In the genomic region with DNA sequence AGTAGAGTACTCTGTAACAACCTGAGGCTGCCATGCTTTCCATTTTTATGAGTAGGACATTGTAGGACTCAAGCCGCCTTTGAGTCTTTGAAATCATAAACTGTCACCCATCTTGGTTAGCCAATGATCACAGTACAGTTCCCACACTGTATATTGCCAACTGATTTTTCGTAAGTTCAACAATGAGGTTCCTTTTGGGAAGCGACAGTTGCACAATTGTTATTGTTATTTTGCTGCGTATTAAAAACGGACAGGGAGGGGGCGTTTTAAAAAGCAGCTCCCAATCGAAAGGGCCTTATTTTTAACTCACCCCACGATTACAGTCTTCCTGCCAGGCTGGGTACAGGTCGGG, we compare ENCODE assay signal across 7 cellular contexts. TPM values are rescaled to one million over a fixed set of nuclear protein-coding genes. Genes with fewer than 3 reads are reported as not detected.
DNase-seq lines count a peak whose midpoint lies in the region; ATAC-seq and TF ChIP-seq lines count a peak whose summit lies in the region.

No MANE protein-coding gene starts in this region.

- H3K4me2 ChIP-seq in fibroblast of lung (ENCODE audit: extremely low read depth, insufficient read depth, low read length) = peak overlapping the region; percentile 97

- H3K9ac ChIP-seq in fibroblast of lung (ENCODE audit: insufficient read depth, low read length) = peak overlapping the region; percentile 74

- TF ChIP-seq CTCF in fibroblast of lung (conservative IDR thresholded peaks at IDR 0.05 in 1 of 2, IDR thresholded peaks at IDR 0.05 in 1 of 2; ENCODE audit: low read depth in 1 of 2, low read length in 2 of 2) (no peak), omental fat pad (IDR thresholded peaks at IDR 0.05) (no peak)

- peak overlapping the region; percentile 93 for H2AFZ ChIP-seq in fibroblast of lung (ENCODE audit: low read length)

- H3K36me3 ChIP-seq in H7 (replicated peaks; ENCODE audit: control insufficient read depth, insufficient read depth, low read length) (no peaks in the 10 kb centered on the region), SJSA1 (no peaks in the 10 kb centered on the region), fibroblast of lung (ENCODE audit: control insufficient read depth, insufficient read depth, low read length) (no peaks in the 10 kb centered on the region)

- H3K4me1 ChIP-seq in SJSA1 (replicated peaks) = peaks cover 41% of the 10 kb centered on the region
- no peaks in the 10 kb centered on the region for H3K4me1 ChIP-seq in fibroblast of lung (ENCODE audit: control insufficient read depth, extremely low read depth, insufficient read depth, low read length)

- DNase-seq in H7 (no peak), SJSA1 (ENCODE audit: low read depth in 1 of 2, low spot score in 2 of 2) (no peak), fibroblast of lung (ENCODE audit: low read depth in 2 of 2) (peak; percentile 3 to 24), omental fat pad (ENCODE audit: low spot score) (no peak), NCI-H2196 (lab: John Stamatoyannopoulos, UW; ENCODE audit: unreplicated experiment) (no peak)

- peak overlapping the region; percentile 77 for H3K4me3 ChIP-seq in H7 (ENCODE audit: insufficient read depth, low read depth, low read length)
- H3K4me3 ChIP-seq in SJSA1 = peak overlapping the region; percentile 55
- peak overlapping the region; percentile 45 to 82 (median 67) for H3K4me3 ChIP-seq in fibroblast of lung (replicated peaks in 1 of 4; ENCODE audit: control extremely low read depth in 1 of 4, insufficient read depth in 1 of 4, low read depth in 3 of 4, low read length in 4 of 4)

- H3K79me2 ChIP-seq in fibroblast of lung (ENCODE audit: control insufficient read depth, insufficient read depth, low read length) = no peaks in the 10 kb centered on the region

- no peaks in the 10 kb centered on the region for H4K20me1 ChIP-seq in fibroblast of lung (ENCODE audit: control insufficient read depth, extremely low read depth, insufficient read depth, low read length)

- H3K27me3 ChIP-seq in H7 (ENCODE audit: control insufficient read depth, insufficient read depth, low read length) (peaks cover 18% of the 10 kb centered on the region), SJSA1 (replicated peaks) (no peaks in the 10 kb centered on the region), fibroblast of lung (ENCODE audit: control insufficient read depth, insufficient read depth, low read length) (no peaks in the 10 kb centered on the region)

- ATAC-seq in omental fat pad (ENCODE audit: low FRiP score) (peak; percentile 0), GM18520 (IDR thresholded peaks at IDR 0.05; ENCODE audit: unreplicated experiment) (no peak), GM19351 (IDR thresholded peaks at IDR 0.05; ENCODE audit: unreplicated experiment) (no peak)

- peak overlapping the region; percentile 73 for H3K27ac ChIP-seq in SJSA1
- peak overlapping the region; percentile 42 for H3K27ac ChIP-seq in fibroblast of lung (ENCODE audit: insufficient read depth, low read length)

- no peaks in the 10 kb centered on the region for H3K9me3 ChIP-seq in SJSA1 (replicated peaks)
- H3K9me3 ChIP-seq in fibroblast of lung (ENCODE audit: control insufficient read depth, insufficient read depth, low read depth, low read length) = no peaks in the 10 kb centered on the region

RNA-seq across cellular contexts. Expression of a gene that starts 0.6 kb away (rescaled TPM):
- total RNA-seq in H7 (2014; rRNA removed; shearing (Covaris generic)) = 0.30 and 0.94 TPM in 2 replicates
- total RNA-seq in SJSA1 (2014; rRNA removed; shearing (Covaris generic)) = 17.1 and 22.4 TPM in 2 replicates
- 4.6 and 6.4 TPM in 2 replicates for total RNA-seq in fibroblast of lung
- polyA plus RNA-seq in fibroblast of lung = 1.5 and 2.6 TPM in 2 replicates
- 0.76 and 1.0 TPM in 2 replicates for polyA plus RNA-seq in fibroblast of lung (2012)
- 0.30 and 1.0 TPM in 2 replicates for polyA minus RNA-seq in fibroblast of lung (ENCODE audit: low replicate concordance)
- 10 to 100 TPM; 10.6 to 16.1 (median 13.3) TPM for total RNA-seq in omental fat pad

RNA-seq across cellular contexts. Expression of a gene that starts 59.2 kb away (rescaled TPM):
- 84.3 and 105 TPM in 2 replicates for total RNA-seq in H7 (2014; rRNA removed; shearing (Covaris generic))
- total RNA-seq in SJSA1 (2014; rRNA removed; shearing (Covaris generic)) = 149 and 169 TPM in 2 replicates
- total RNA-seq in fibroblast of lung = 67.7 and 73.4 TPM in 2 replicates
- polyA plus RNA-seq in fibroblast of lung = 140 and 149 TPM in 2 replicates
- 197 and 204 TPM in 2 replicates for polyA plus RNA-seq in fibroblast of lung (2012)
- 0.55 and 3.0 TPM in 2 replicates for polyA minus RNA-seq in fibroblast of lung (ENCODE audit: low replicate concordance)
- total RNA-seq in omental fat pad = 10 to 100 TPM; 67.4 to 85.0 (median 81.4) TPM

Comparison
In these comparisons a context has a peak if more than half of its experiments do, and no peak if none do; other contexts are left out.
1. DNase-seq: peak in fibroblast of lung (2 of 2); none in H7 (single experiment), SJSA1 (0 of 2), omental fat pad (single experiment) and NCI-H2196 (single experiment).
2. Peak in every context shown above with its lines, with median percentiles within 50 percentile points of each other: H3K4me3 ChIP-seq.